Comparison of ENCODE assay signal across 20 cellular contexts in the genomic region with DNA sequence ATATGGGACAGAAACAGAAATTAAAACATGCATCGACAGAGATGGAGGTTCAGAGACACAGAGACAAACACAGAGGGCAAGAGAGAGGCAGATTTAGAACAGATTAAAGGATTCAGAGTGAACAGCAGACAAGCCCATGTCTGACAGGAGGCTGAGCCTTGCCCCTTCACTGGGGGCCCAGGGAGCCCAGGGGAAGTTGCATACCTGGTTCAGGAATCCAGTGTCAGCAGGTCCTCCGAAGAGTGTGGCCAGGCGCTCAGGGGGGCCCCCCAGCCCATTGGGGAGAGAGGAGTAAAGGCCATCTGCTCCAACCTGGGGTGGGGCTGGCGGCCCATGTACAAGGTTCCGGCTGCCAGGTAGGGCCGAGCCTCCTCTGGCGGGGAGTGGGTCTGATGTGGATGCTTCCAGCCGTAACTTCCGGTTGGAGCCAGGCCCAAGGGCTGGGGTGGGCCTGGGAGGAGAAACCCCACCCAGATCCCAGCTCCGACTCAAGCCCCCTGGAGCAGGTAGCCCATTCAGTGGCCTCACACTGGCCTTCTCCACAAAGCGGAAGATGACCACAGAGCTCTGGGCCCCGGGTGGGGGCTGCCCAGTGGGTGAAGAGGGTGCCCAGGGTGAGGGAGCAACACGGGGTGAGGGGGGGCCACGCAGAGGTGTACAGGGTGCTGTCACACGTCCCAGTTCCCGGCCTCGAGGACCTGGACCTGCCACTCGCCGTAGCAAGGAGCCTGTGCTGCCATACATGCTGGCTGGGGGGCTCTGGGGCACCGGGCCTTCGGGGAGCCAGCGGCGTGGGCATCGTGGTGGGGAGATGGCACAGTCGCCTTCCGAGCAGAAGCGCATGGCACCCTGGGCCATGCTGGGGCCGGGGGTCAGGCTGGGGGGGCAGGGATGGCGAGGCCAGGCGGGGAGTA. TPM values are rescaled to one million over a fixed set of nuclear protein-coding genes. Genes with fewer than 3 reads are reported as not detected.
DNase-seq lines count a peak whose midpoint lies in the region; ATAC-seq and TF ChIP-seq lines count a peak whose summit lies in the region.
"Had no signal": no experiment of that assay in that cellular context is flagged by ENCODE, and none has a peak within 500 bp of the region (broad histone marks: within the 10 kb centered on the region; RNA-seq: fewer than 3 reads in every experiment).

No MANE protein-coding gene starts in this region.

- ATAC-seq in CD4-positive, alpha-beta T cell (ENCODE audit: poor library complexity): no peak
- ATAC-seq: PC-3 had no signal

- peaks cover 51% of the 10 kb centered on the region for H3F3A ChIP-seq in neural progenitor cell (ENCODE audit: low read depth)

- H3K36me3 Mint-ChIP-seq in activated naive CD4-positive, alpha-beta T cell treated with anti-CD3 and anti-CD28 coated beads, Interleukin-2, amount 50 U/mL, for 24 hours: no peaks in the 10 kb centered on the region
- peaks cover 10% of the 10 kb centered on the region for H3K36me3 Mint-ChIP-seq in CD4-positive, alpha-beta T cell (ENCODE audit: low read depth)
- no peaks in the 10 kb centered on the region for H3K36me3 Mint-ChIP-seq in neural progenitor cell

- H3K27me3 ChIP-seq in CD4-positive, alpha-beta T cell (ENCODE audit: control insufficient read depth, insufficient read depth, low read length): peaks cover 24% of the 10 kb centered on the region
- no peaks in the 10 kb centered on the region for H3K27me3 ChIP-seq in endocrine pancreas (ENCODE audit: control insufficient read depth, insufficient read depth, low read length)
- peaks cover 29% of the 10 kb centered on the region for H3K27me3 ChIP-seq in neural progenitor cell
- H3K27me3 ChIP-seq: BE2C had no signal

- no peaks in the 10 kb centered on the region for H3K79me2 ChIP-seq in neural progenitor cell (ENCODE audit: low read depth)

- H3K27ac ChIP-seq in CD4-positive, alpha-beta T cell (ENCODE audit: low read depth, low read length): no peak overlapping the region
- H3K27ac ChIP-seq in neural progenitor cell: no peak overlapping the region
- H3K27ac ChIP-seq: HL-60, SJCRH30 had no signal

- 82 to 83% methylated on average over 22 to 25 of the region's 30 CpGs for WGBS in lower leg skin, 2 donors

- TF ChIP-seq CTCF in CD4-positive, alpha-beta T cell (IDR thresholded peaks at IDR 0.05): no peak
- TF ChIP-seq CTCF in neural progenitor cell (IDR thresholded peaks at IDR 0.05): no peak
- TF ChIP-seq CTCF in lower leg skin (IDR thresholded peaks at IDR 0.05): no peak

- CTCF ChIA-PET in CD4-positive, alpha-beta T cell (lab: Charles Lee): no interaction called here

- DNase-seq in activated naive CD4-positive, alpha-beta T cell (lab: John Stamatoyannopoulos, UW): no peak
- DNase-seq in CD4-positive, alpha-beta T cell: no peak
- DNase-seq in neural progenitor cell (ENCODE audit: low spot score) (no peak), lower leg skin (ENCODE audit: low spot score in 2 of 2) (no peak), NCI-H2081 treated with DMSO at 0.1 percent for 48 hours (lab: John Stamatoyannopoulos, UW) (no peak)
- DNase-seq in stimulated activated naive CD4-positive, alpha-beta T cell treated with Interleukin-2 at 50 U/mL for 16 hours (lab: John Stamatoyannopoulos, UW): no peak
- DNase-seq: ACHN, BE2C, NCI-H1048, NCI-H1417, NCI-H1694, NCI-H2081, NCI-H2171, NCI-H345, NCI-H510A treated with DMSO at 0.1 percent for 48 hours, PC-3, SJCRH30 had no signal

- TF ChIP-seq POLR2A in lower leg skin (IDR thresholded peaks at IDR 0.05): no peak

- no peak overlapping the region for H3K4me3 Mint-ChIP-seq in activated naive CD4-positive, alpha-beta T cell treated with anti-CD3 and anti-CD28 coated beads, Interleukin-2, amount 50 U/mL, for 24 hours
- peak overlapping the region; percentile 77 for H3K4me3 Mint-ChIP-seq in CD4-positive, alpha-beta T cell
- H3K4me3 Mint-ChIP-seq in neural progenitor cell: peak overlapping the region; percentile 41

- H3K4me1 Mint-ChIP-seq in activated naive CD4-positive, alpha-beta T cell treated with anti-CD3 and anti-CD28 coated beads, Interleukin-2, amount 50 U/mL, for 24 hours: peaks cover 35% of the 10 kb centered on the region
- H3K4me1 Mint-ChIP-seq in CD4-positive, alpha-beta T cell (ENCODE audit: low read depth): peaks cover 34% of the 10 kb centered on the region
- peaks cover 71% of the 10 kb centered on the region for H3K4me1 Mint-ChIP-seq in neural progenitor cell

- no peaks in the 10 kb centered on the region for H3K4me1 ChIP-seq in endocrine pancreas (ENCODE audit: control insufficient read depth, insufficient read depth, low read length)
- peaks cover 36% of the 10 kb centered on the region for H3K4me1 ChIP-seq in neural progenitor cell

- intact Hi-C loops in CD4-positive, alpha-beta T cell (cut with DNase I, micrococcal nuclease): loop anchor here in 1 of 2 experiments (5.0 kb wide), 1 partner anchor 54 kb away; no protein-coding TSS in a partner anchor
- intact Hi-C loops in lower leg skin (cut with DNase I; ENCODE audit: low total_unique reads): no loop called here

- POLR2A ChIA-PET in CD4-positive, alpha-beta T cell (lab: Charles Lee): no interaction called here

- H3K27me3 Mint-ChIP-seq in activated naive CD4-positive, alpha-beta T cell treated with anti-CD3 and anti-CD28 coated beads, Interleukin-2, amount 50 U/mL, for 24 hours: peaks cover 16% of the 10 kb centered on the region
- peaks cover 50% of the 10 kb centered on the region for H3K27me3 Mint-ChIP-seq in CD4-positive, alpha-beta T cell
- H3K27me3 Mint-ChIP-seq in neural progenitor cell (ENCODE audit: insufficient read depth, low read depth): peaks cover 24% of the 10 kb centered on the region

- H3K9ac ChIP-seq in endocrine pancreas (ENCODE audit: control insufficient read depth, insufficient read depth, low read length) (peak overlapping the region; percentile 77), neural progenitor cell (no peak overlapping the region)

- H2AFZ ChIP-seq in neural progenitor cell (replicated peaks): no peak overlapping the region

- peak overlapping the region; percentile 39 for H3K27ac Mint-ChIP-seq in activated naive CD4-positive, alpha-beta T cell treated with anti-CD3 and anti-CD28 coated beads, Interleukin-2, amount 50 U/mL, for 24 hours
- H3K27ac Mint-ChIP-seq in CD4-positive, alpha-beta T cell: no peak overlapping the region
- peak overlapping the region; percentile 67 for H3K27ac Mint-ChIP-seq in neural progenitor cell

- H3K4me2 ChIP-seq in neural progenitor cell: no peak overlapping the region

- H3K9me3 Mint-ChIP-seq in activated naive CD4-positive, alpha-beta T cell treated with anti-CD3 and anti-CD28 coated beads, Interleukin-2, amount 50 U/mL, for 24 hours: no peaks in the 10 kb centered on the region
- no peaks in the 10 kb centered on the region for H3K9me3 Mint-ChIP-seq in CD4-positive, alpha-beta T cell
- H3K9me3 Mint-ChIP-seq in neural progenitor cell: no peaks in the 10 kb centered on the region

- H3K36me3 ChIP-seq in endocrine pancreas (ENCODE audit: control insufficient read depth, insufficient read depth, low read length): no peaks in the 10 kb centered on the region
- H3K36me3 ChIP-seq in neural progenitor cell: no peaks in the 10 kb centered on the region
- H3K36me3 ChIP-seq: BE2C, SJCRH30 had no signal

- H3K4me3 ChIP-seq in endocrine pancreas (ENCODE audit: control insufficient read depth, insufficient read depth, low read length) (no peak overlapping the region), neural progenitor cell (no peak overlapping the region), lower leg skin (ENCODE audit: low read depth, poor library complexity, severe bottlenecking) (no peak overlapping the region)
- H3K4me3 ChIP-seq: SJCRH30 had no signal

- H4K20me1 ChIP-seq in neural progenitor cell (ENCODE audit: low read depth): peaks cover 22% of the 10 kb centered on the region

- H3K9me3 ChIP-seq in CD4-positive, alpha-beta T cell (ENCODE audit: control insufficient read depth, low read length): no peaks in the 10 kb centered on the region
- H3K9me3 ChIP-seq in endocrine pancreas (ENCODE audit: control insufficient read depth, low read length) (no peaks in the 10 kb centered on the region), neural progenitor cell (ENCODE audit: low read depth) (no peaks in the 10 kb centered on the region)
- H3K9me3 ChIP-seq: BE2C, SJCRH30 had no signal

RNA-seq across cellular contexts. Expression of a gene that starts 2.1 kb away (rescaled TPM):
- 10 to 100 TPM; 16.7 to 17.8 TPM for total RNA-seq in CD4-positive, alpha-beta T cell
- 0.09 and 2.8 TPM in 2 replicates for total RNA-seq in neural progenitor cell (ENCODE audit: low replicate concordance)
- 1 to 10 TPM in 3 of 4 donors, under 1 TPM in 1; 0.56 to 4.5 (median 2.1) TPM for total RNA-seq in lower leg skin

RNA-seq across cellular contexts. Expression of a gene that starts 4.2 kb away (rescaled TPM):
- total RNA-seq in CD4-positive, alpha-beta T cell: 10 to 100 TPM; 10.2 to 10.4 TPM
- total RNA-seq in neural progenitor cell (ENCODE audit: low replicate concordance): 4.4 and 12.2 TPM in 2 replicates
- total RNA-seq in lower leg skin: 10 to 100 TPM; 18.2 to 25.3 (median 19.1) TPM

RNA-seq across cellular contexts. Expression of a gene that starts 15.9 kb away (rescaled TPM):
- total RNA-seq in CD4-positive, alpha-beta T cell: 10 to 100 TPM; 25.5 to 25.6 TPM
- 64.0 and 97.4 TPM in 2 replicates for total RNA-seq in neural progenitor cell (ENCODE audit: low replicate concordance)
- 10 to 100 TPM; 30.3 to 51.2 (median 32.7) TPM for total RNA-seq in lower leg skin

RNA-seq across cellular contexts. Expression of a gene that starts 20.9 kb away (rescaled TPM):
- total RNA-seq in CD4-positive, alpha-beta T cell: 100 to 1,000 TPM; 240 to 256 TPM
- total RNA-seq in neural progenitor cell (ENCODE audit: low replicate concordance) (4.0 and 14.9 TPM in 2 replicates), lower leg skin (10 to 100 TPM; 19.4 to 36.1 (median 20.1) TPM)

RNA-seq across cellular contexts. Expression of a gene that starts 34.9 kb away (rescaled TPM):
- under 1 TPM; 0.16 to 0.28 TPM for total RNA-seq in CD4-positive, alpha-beta T cell
- total RNA-seq in neural progenitor cell (ENCODE audit: low replicate concordance) (not detected in 2 replicates), lower leg skin (10 to 100 TPM in 3 of 4 donors, 1 to 10 TPM in 1; 7.6 to 17.3 (median 11.5) TPM)
